ENCODE assay signal across 19 cellular contexts in genomic region chr22:21921184-21921721, GRCh38.
"Had no signal": no experiment of that assay in that cellular context is flagged by ENCODE, and none has a peak within 500 bp of the region (broad histone marks: within the 10 kb centered on the region; RNA-seq: fewer than 3 reads in every experiment).

No MANE protein-coding gene starts in this region.

- H3K36me3 Mint-ChIP-seq: activated naive CD8-positive, alpha-beta T cell treated with anti-CD3 and anti-CD28 coated beads for 36 hours had no signal

- DNase-seq: activated CD4-positive, alpha-beta T cell treated with anti-CD3 and anti-CD28 coated beads, Interleukin-2, amount 50 U/mL, for 1 hour; activated CD8-positive, alpha-beta memory T cell treated with anti-CD3 and anti-CD28 coated beads for 24 hours; activated gamma-delta T cell treated with Interleukin-2 at 50 U/mL for 16 hours; activated naive CD8-positive, alpha-beta T cell treated with anti-CD3 and anti-CD28 coated beads for 36 hours; effector memory CD8-positive, alpha-beta T cell; naive thymus-derived CD4-positive, alpha-beta T cell; stimulated activated CD4-positive, alpha-beta T cell treated with anti-CD3 and anti-CD28 coated beads, Interleukin-4, amount 100 ng/mL, for 24 hours; stimulated activated naive CD4-positive, alpha-beta T cell treated with Interleukin-2 at 50 U/mL for 16 hours; T-helper 9 cell; transverse colon had no signal

- H3K27ac Mint-ChIP-seq: activated naive CD8-positive, alpha-beta T cell treated with anti-CD3 and anti-CD28 coated beads for 36 hours; dendritic cell treated with granulocyte-macrophage colony-stimulating factor and Interleukin-4, amounts not matched to agents 40 ng/mL and 50 ng/mL, for 4 days; effector memory CD8-positive, alpha-beta T cell; progenitor cell of endocrine pancreas had no signal

- H3K9me3 Mint-ChIP-seq: activated naive CD8-positive, alpha-beta T cell treated with anti-CD3 and anti-CD28 coated beads for 36 hours; dendritic cell treated with granulocyte-macrophage colony-stimulating factor and Interleukin-4, amounts not matched to agents 40 ng/mL and 50 ng/mL, for 4 days; effector memory CD8-positive, alpha-beta T cell; naive thymus-derived CD4-positive, alpha-beta T cell had no signal

- H3K4me1 ChIP-seq: left lung, transverse colon, vagina had no signal

- ATAC-seq: activated CD4-positive, CD25-positive, alpha-beta regulatory T cell treated with anti-CD3 and anti-CD28 coated beads, Interleukin-2, amount 50 U/mL, for 24 hours; effector memory CD8-positive, alpha-beta T cell; left lung; mucosa of descending colon; naive thymus-derived CD4-positive, alpha-beta T cell had no signal

- H3K36me3 ChIP-seq: transverse colon had no signal

- H3K4me1 Mint-ChIP-seq: activated naive CD8-positive, alpha-beta T cell treated with anti-CD3 and anti-CD28 coated beads for 36 hours; naive thymus-derived CD4-positive, alpha-beta T cell had no signal

- H3K9me3 ChIP-seq: left lung, mucosa of descending colon, right atrium auricular region, transverse colon, vagina had no signal

- H3K4me3 Mint-ChIP-seq: activated naive CD8-positive, alpha-beta T cell treated with anti-CD3 and anti-CD28 coated beads for 36 hours; dendritic cell treated with granulocyte-macrophage colony-stimulating factor and Interleukin-4, amounts not matched to agents 40 ng/mL and 50 ng/mL, for 4 days; effector memory CD8-positive, alpha-beta T cell; naive thymus-derived CD4-positive, alpha-beta T cell had no signal

- H3K27me3 Mint-ChIP-seq: activated naive CD8-positive, alpha-beta T cell treated with anti-CD3 and anti-CD28 coated beads for 36 hours; dendritic cell treated with granulocyte-macrophage colony-stimulating factor and Interleukin-4, amounts not matched to agents 40 ng/mL and 50 ng/mL, for 4 days; effector memory CD8-positive, alpha-beta T cell; naive thymus-derived CD4-positive, alpha-beta T cell; progenitor cell of endocrine pancreas had no signal

- FAIRE-seq: kidney had no signal

- H3K27ac ChIP-seq: left lung, right atrium auricular region, skin epidermis, transverse colon, vagina had no signal

- H3K4me3 ChIP-seq: left lung, mucosa of descending colon, right atrium auricular region, skin epidermis, transverse colon, vagina had no signal

- H3K27me3 ChIP-seq: left lung, right atrium auricular region, transverse colon, vagina had no signal
